In the genomic region with DNA sequence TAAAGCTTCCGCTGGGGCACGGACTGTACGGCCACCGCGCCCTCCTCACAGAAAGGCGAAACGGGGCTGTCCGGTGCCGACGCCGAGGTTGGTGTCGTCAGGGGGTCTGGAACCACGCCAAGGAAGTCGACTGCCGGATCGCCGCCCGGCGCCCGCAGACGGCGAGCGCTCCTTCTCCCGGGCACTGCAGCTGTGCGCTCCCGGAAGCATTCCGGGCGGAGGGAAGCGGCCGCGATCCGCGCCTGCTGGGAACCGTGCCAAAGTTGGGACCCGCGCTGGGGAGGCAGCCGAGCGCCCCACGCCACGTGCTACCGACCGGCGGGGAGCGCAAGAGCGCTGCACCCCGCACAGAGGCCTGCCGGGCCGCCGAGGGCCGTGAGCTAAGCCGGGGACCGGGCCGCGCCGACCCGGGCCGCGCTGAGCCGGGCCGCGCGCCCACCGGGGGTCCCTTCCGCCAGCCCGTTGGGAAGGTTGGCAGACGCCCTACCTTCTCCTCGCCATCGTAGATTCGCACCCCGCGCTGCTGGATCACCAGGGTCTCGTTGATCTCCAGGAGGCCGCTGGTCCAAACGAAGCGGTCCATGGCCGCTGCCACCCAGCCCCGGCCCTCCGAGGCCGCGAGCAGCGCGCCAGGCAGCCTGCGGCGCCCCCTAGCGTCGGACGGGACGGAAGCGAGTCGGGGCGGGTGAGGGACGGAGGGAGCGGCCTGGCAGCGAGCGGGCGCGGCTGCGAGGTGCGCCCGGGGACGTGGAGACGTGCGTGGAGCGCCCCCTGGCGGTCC, we compare ENCODE assay signal across 1 cellular context.
TF ChIP-seq lines count a peak whose summit lies in the region.

A gene with protein sequence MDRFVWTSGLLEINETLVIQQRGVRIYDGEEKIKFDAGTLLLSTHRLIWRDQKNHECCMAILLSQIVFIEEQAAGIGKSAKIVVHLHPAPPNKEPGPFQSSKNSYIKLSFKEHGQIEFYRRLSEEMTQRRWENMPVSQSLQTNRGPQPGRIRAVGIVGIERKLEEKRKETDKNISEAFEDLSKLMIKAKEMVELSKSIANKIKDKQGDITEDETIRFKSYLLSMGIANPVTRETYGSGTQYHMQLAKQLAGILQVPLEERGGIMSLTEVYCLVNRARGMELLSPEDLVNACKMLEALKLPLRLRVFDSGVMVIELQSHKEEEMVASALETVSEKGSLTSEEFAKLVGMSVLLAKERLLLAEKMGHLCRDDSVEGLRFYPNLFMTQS (minus strand): TSS at position 623 of the 781 bp plus-strand sequence. CDS start 40 bp downstream, at position 583.

TF ChIP-seq in WTC11, 78 proteins besides CTCF, POLR2A, EP300 and RAD21 (continued from another document and continues in another):
- TF ChIP-seq, protein P1, sequence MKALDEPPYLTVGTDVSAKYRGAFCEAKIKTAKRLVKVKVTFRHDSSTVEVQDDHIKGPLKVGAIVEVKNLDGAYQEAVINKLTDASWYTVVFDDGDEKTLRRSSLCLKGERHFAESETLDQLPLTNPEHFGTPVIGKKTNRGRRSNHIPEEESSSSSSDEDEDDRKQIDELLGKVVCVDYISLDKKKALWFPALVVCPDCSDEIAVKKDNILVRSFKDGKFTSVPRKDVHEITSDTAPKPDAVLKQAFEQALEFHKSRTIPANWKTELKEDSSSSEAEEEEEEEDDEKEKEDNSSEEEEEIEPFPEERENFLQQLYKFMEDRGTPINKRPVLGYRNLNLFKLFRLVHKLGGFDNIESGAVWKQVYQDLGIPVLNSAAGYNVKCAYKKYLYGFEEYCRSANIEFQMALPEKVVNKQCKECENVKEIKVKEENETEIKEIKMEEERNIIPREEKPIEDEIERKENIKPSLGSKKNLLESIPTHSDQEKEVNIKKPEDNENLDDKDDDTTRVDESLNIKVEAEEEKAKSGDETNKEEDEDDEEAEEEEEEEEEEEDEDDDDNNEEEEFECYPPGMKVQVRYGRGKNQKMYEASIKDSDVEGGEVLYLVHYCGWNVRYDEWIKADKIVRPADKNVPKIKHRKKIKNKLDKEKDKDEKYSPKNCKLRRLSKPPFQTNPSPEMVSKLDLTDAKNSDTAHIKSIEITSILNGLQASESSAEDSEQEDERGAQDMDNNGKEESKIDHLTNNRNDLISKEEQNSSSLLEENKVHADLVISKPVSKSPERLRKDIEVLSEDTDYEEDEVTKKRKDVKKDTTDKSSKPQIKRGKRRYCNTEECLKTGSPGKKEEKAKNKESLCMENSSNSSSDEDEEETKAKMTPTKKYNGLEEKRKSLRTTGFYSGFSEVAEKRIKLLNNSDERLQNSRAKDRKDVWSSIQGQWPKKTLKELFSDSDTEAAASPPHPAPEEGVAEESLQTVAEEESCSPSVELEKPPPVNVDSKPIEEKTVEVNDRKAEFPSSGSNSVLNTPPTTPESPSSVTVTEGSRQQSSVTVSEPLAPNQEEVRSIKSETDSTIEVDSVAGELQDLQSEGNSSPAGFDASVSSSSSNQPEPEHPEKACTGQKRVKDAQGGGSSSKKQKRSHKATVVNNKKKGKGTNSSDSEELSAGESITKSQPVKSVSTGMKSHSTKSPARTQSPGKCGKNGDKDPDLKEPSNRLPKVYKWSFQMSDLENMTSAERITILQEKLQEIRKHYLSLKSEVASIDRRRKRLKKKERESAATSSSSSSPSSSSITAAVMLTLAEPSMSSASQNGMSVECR (CRISPR knock-in tag; IDR thresholded peaks at IDR 0.05; ENCODE audit: borderline replicate concordance) = 0 out of 2 replicates have a peak, but pooled peaks have one; percentile 23
- no peak for TF ChIP-seq JAZF1 (CRISPR knock-in tag; IDR thresholded peaks at IDR 0.05)
- TF ChIP-seq, protein P2, sequence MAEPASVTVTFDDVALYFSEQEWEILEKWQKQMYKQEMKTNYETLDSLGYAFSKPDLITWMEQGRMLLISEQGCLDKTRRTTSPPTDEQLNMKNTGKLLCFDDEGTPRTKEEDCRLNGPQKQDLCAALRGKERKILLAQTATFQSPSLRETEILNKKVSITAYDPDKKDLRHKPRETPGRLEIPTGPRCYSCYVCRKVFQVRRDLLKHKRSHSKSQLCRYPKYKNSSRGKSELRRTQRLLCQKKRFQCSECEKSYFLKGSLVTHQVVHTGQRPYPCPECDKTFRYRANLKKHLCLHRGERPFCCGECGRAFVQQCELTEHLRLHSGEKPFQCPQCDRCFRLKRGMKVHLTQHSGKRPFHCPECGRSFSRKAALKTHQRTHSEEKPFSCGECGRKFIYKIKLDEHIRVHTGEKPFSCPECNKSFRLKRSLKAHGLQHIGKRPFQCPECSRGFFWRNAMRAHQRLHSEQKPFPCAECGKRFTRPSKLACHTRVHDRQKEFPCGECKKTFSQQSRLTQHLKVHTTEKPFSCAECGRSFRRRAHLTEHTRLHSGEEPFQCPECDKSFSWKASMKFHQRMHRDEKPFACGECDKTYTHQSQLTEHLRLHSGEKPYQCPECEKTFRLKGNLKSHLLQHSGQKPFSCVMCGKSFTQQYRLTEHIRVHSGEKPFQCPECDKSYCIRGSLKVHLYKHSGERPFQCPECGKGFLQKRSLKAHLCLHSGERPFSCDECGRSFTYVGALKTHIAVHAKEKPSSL (CRISPR knock-in tag; conservative IDR thresholded peaks at IDR 0.05) = no peak
- TF ChIP-seq, protein P3, sequence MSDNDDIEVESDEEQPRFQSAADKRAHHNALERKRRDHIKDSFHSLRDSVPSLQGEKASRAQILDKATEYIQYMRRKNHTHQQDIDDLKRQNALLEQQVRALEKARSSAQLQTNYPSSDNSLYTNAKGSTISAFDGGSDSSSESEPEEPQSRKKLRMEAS (CRISPR knock-in tag; IDR thresholded peaks at IDR 0.05) = peak; percentile 71
- TF ChIP-seq, protein P4, sequence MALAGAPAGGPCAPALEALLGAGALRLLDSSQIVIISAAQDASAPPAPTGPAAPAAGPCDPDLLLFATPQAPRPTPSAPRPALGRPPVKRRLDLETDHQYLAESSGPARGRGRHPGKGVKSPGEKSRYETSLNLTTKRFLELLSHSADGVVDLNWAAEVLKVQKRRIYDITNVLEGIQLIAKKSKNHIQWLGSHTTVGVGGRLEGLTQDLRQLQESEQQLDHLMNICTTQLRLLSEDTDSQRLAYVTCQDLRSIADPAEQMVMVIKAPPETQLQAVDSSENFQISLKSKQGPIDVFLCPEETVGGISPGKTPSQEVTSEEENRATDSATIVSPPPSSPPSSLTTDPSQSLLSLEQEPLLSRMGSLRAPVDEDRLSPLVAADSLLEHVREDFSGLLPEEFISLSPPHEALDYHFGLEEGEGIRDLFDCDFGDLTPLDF (CRISPR knock-in tag; IDR thresholded peaks at IDR 0.05) = no peak
- TF ChIP-seq, protein P5, sequence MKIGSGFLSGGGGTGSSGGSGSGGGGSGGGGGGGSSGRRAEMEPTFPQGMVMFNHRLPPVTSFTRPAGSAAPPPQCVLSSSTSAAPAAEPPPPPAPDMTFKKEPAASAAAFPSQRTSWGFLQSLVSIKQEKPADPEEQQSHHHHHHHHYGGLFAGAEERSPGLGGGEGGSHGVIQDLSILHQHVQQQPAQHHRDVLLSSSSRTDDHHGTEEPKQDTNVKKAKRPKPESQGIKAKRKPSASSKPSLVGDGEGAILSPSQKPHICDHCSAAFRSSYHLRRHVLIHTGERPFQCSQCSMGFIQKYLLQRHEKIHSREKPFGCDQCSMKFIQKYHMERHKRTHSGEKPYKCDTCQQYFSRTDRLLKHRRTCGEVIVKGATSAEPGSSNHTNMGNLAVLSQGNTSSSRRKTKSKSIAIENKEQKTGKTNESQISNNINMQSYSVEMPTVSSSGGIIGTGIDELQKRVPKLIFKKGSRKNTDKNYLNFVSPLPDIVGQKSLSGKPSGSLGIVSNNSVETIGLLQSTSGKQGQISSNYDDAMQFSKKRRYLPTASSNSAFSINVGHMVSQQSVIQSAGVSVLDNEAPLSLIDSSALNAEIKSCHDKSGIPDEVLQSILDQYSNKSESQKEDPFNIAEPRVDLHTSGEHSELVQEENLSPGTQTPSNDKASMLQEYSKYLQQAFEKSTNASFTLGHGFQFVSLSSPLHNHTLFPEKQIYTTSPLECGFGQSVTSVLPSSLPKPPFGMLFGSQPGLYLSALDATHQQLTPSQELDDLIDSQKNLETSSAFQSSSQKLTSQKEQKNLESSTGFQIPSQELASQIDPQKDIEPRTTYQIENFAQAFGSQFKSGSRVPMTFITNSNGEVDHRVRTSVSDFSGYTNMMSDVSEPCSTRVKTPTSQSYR (CRISPR knock-in tag; IDR thresholded peaks at IDR 0.05) = no peak
- no peak for TF ChIP-seq FOXJ3 (CRISPR knock-in tag; IDR thresholded peaks at IDR 0.05; ENCODE audit: borderline replicate concordance)
- TF ChIP-seq ZNF138 (CRISPR knock-in tag; conservative IDR thresholded peaks at IDR 0.05) = peak; percentile 51; the same call in 1 of the 2 replicates
- TF ChIP-seq, protein P6, sequence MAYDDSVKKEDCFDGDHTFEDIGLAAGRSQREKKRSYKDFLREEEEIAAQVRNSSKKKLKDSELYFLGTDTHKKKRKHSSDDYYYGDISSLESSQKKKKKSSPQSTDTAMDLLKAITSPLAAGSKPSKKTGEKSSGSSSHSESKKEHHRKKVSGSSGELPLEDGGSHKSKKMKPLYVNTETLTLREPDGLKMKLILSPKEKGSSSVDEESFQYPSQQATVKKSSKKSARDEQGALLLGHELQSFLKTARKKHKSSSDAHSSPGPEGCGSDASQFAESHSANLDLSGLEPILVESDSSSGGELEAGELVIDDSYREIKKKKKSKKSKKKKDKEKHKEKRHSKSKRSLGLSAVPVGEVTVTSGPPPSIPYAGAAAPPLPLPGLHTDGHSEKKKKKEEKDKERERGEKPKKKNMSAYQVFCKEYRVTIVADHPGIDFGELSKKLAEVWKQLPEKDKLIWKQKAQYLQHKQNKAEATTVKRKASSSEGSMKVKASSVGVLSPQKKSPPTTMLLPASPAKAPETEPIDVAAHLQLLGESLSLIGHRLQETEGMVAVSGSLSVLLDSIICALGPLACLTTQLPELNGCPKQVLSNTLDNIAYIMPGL (CRISPR knock-in tag; IDR thresholded peaks at IDR 0.05) = peak; percentile 100
- TF ChIP-seq, protein P7, sequence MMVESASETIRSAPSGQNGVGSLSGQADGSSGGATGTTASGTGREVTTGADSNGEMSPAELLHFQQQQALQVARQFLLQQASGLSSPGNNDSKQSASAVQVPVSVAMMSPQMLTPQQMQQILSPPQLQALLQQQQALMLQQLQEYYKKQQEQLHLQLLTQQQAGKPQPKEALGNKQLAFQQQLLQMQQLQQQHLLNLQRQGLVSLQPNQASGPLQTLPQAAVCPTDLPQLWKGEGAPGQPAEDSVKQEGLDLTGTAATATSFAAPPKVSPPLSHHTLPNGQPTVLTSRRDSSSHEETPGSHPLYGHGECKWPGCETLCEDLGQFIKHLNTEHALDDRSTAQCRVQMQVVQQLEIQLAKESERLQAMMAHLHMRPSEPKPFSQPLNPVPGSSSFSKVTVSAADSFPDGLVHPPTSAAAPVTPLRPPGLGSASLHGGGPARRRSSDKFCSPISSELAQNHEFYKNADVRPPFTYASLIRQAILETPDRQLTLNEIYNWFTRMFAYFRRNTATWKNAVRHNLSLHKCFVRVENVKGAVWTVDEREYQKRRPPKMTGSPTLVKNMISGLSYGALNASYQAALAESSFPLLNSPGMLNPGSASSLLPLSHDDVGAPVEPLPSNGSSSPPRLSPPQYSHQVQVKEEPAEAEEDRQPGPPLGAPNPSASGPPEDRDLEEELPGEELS (CRISPR knock-in tag; IDR thresholded peaks at IDR 0.05) = no peak; the same call in 1 of the 2 replicates
- TF ChIP-seq, protein P8, sequence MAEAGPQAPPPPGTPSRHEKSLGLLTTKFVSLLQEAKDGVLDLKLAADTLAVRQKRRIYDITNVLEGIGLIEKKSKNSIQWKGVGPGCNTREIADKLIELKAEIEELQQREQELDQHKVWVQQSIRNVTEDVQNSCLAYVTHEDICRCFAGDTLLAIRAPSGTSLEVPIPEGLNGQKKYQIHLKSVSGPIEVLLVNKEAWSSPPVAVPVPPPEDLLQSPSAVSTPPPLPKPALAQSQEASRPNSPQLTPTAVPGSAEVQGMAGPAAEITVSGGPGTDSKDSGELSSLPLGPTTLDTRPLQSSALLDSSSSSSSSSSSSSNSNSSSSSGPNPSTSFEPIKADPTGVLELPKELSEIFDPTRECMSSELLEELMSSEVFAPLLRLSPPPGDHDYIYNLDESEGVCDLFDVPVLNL (CRISPR knock-in tag; IDR thresholded peaks at IDR 0.05; ENCODE audit: borderline replicate concordance, low read depth) = peak; percentile 79; the same call in 1 of the 2 replicates
- no peak for TF ChIP-seq GRHL2 (CRISPR knock-in tag; IDR thresholded peaks at IDR 0.05; ENCODE audit: insufficient replicate concordance, severe bottlenecking)
- TF ChIP-seq NR1H2 (CRISPR knock-in tag; IDR thresholded peaks at IDR 0.05) = no peak
- TF ChIP-seq ZNF416 (CRISPR knock-in tag; IDR thresholded peaks at IDR 0.05) = no peak
- TF ChIP-seq NFATC4 (CRISPR knock-in tag; IDR thresholded peaks at IDR 0.05) = no peak
- peak; percentile 84; the same call in 1 of the 2 replicates for TF ChIP-seq JUN (CRISPR knock-in tag; IDR thresholded peaks at IDR 0.05)
- TF ChIP-seq NR2C2 (CRISPR knock-in tag; IDR thresholded peaks at IDR 0.05) = peak; percentile 44; the same call in 1 of the 2 replicates
- TF ChIP-seq ETV6 (CRISPR knock-in tag; IDR thresholded peaks at IDR 0.05) = peak; percentile 81; the same call in 1 of the 2 replicates
- no peak for TF ChIP-seq OVOL2 (CRISPR knock-in tag; IDR thresholded peaks at IDR 0.05; ENCODE audit: borderline replicate concordance)
- TF ChIP-seq, protein P9, sequence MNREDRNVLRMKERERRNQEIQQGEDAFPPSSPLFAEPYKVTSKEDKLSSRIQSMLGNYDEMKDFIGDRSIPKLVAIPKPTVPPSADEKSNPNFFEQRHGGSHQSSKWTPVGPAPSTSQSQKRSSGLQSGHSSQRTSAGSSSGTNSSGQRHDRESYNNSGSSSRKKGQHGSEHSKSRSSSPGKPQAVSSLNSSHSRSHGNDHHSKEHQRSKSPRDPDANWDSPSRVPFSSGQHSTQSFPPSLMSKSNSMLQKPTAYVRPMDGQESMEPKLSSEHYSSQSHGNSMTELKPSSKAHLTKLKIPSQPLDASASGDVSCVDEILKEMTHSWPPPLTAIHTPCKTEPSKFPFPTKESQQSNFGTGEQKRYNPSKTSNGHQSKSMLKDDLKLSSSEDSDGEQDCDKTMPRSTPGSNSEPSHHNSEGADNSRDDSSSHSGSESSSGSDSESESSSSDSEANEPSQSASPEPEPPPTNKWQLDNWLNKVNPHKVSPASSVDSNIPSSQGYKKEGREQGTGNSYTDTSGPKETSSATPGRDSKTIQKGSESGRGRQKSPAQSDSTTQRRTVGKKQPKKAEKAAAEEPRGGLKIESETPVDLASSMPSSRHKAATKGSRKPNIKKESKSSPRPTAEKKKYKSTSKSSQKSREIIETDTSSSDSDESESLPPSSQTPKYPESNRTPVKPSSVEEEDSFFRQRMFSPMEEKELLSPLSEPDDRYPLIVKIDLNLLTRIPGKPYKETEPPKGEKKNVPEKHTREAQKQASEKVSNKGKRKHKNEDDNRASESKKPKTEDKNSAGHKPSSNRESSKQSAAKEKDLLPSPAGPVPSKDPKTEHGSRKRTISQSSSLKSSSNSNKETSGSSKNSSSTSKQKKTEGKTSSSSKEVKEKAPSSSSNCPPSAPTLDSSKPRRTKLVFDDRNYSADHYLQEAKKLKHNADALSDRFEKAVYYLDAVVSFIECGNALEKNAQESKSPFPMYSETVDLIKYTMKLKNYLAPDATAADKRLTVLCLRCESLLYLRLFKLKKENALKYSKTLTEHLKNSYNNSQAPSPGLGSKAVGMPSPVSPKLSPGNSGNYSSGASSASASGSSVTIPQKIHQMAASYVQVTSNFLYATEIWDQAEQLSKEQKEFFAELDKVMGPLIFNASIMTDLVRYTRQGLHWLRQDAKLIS (CRISPR knock-in tag; IDR thresholded peaks at IDR 0.05; ENCODE audit: borderline replicate concordance) = 0 out of 2 replicates have a peak, but pooled peaks have one; percentile 26
- TF ChIP-seq, protein P10, sequence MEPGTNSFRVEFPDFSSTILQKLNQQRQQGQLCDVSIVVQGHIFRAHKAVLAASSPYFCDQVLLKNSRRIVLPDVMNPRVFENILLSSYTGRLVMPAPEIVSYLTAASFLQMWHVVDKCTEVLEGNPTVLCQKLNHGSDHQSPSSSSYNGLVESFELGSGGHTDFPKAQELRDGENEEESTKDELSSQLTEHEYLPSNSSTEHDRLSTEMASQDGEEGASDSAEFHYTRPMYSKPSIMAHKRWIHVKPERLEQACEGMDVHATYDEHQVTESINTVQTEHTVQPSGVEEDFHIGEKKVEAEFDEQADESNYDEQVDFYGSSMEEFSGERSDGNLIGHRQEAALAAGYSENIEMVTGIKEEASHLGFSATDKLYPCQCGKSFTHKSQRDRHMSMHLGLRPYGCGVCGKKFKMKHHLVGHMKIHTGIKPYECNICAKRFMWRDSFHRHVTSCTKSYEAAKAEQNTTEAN (CRISPR knock-in tag; IDR thresholded peaks at IDR 0.05) = no peak
- TF ChIP-seq ESRRA (CRISPR knock-in tag; IDR thresholded peaks at IDR 0.05; ENCODE audit: borderline replicate concordance) = peak; percentile 61; the same call in 1 of the 2 replicates
